In the genomic region with DNA sequence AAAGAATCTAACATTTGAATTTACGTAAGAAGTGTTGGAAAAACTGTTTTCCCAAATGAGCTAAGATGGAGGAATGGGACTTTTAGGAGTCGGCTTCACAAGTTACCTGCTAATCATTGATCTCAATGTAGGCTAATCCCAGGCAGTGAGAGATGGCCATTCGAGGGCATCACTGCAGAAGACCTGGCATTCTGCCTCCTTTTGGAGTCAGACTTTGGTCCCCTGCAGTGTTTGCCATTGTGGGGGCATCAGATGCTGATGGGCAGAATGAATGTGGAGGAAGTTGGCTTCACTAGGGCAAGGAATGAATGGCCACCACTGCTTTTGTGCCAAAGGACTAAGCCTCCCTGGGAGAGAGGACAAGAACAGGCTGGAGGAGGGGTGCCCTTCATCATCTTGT, we compare ENCODE assay signal across 26 cellular contexts. TPM values are rescaled to one million over a fixed set of nuclear protein-coding genes. Genes with fewer than 3 reads are reported as not detected.
"Had no signal": no experiment of that assay in that cellular context is flagged by ENCODE, and none has a peak within 500 bp of the region (broad histone marks: within the 10 kb centered on the region; RNA-seq: fewer than 3 reads in every experiment).

No MANE protein-coding gene starts in this region.

- H3K4me3 ChIP-seq: SK-N-MC had no signal

- ATAC-seq: activated CD4-positive, alpha-beta T cell treated with anti-CD3 and anti-CD28 coated beads for 36 hours; activated CD8-positive, alpha-beta T cell treated with anti-CD3 and anti-CD28 coated beads for 36 hours; activated T-cell treated with anti-CD3 and anti-CD28 coated beads, Interleukin-2, amount 50 U/mL, for 72 hours; T-cell had no signal

- DNase-seq: activated CD4-positive, alpha-beta T cell treated with anti-CD3 and anti-CD28 coated beads for 36 hours; activated CD8-positive, alpha-beta memory T cell treated with anti-CD3 and anti-CD28 coated beads, Interleukin-2, amount 50 U/mL, for 4 hours; activated CD8-positive, alpha-beta T cell treated with anti-CD3 and anti-CD28 coated beads for 36 hours; activated gamma-delta T cell treated with Interleukin-2 at 50 U/mL for 16 hours; activated naive CD4-positive, alpha-beta T cell treated with anti-CD3 and anti-CD28 coated beads, Interleukin-2, amount 10 ng/mL, durations not matched to agents 7 days and 5 days; activated naive CD8-positive, alpha-beta T cell treated with anti-CD3 and anti-CD28 coated beads for 36 hours; activated T-cell treated with anti-CD3 and anti-CD28 coated beads, Interleukin-2, amount 50 U/mL, for 72 hours; KG1; NCI-H1092; NCI-H1417 treated with DMSO at 0.1 percent for 48 hours; NCI-H1694; NCI-H2029; NCI-H2107; NCI-H2171 treated with DMSO at 0.1 percent for 48 hours; NCI-H226; NCI-H526; T-cell; T-helper 2 cell; T1000 had no signal

RNA-seq across cellular contexts. Expression of a gene that starts 55.7 kb away (rescaled TPM):
- total RNA-seq: activated CD4-positive, alpha-beta T cell treated with anti-CD3 and anti-CD28 coated beads for 36 hours; activated CD8-positive, alpha-beta T cell treated with anti-CD3 and anti-CD28 coated beads for 36 hours; activated naive CD8-positive, alpha-beta T cell treated with anti-CD3 and anti-CD28 coated beads for 36 hours; activated T-cell treated with anti-CD3 and anti-CD28 coated beads, Interleukin-2, amount 50 U/mL, for 72 hours; activated T-helper 2 cell treated with anti-CD3 and anti-CD28 coated beads, Interferon-gamma antibody, Interleukin-2, Interleukin-4, amounts not matched to agents 10 μg/mL and 5 μg/mL and 100 μg/mL, durations not matched to agents 14 hours and 24 hours and 36 hours; chondrocyte; LHCN-M2; NCI-H460; OCI-LY7; RPMI7951; T-cell had no signal
